ENCODE assay signal across 9 cellular contexts in the genomic region with DNA sequence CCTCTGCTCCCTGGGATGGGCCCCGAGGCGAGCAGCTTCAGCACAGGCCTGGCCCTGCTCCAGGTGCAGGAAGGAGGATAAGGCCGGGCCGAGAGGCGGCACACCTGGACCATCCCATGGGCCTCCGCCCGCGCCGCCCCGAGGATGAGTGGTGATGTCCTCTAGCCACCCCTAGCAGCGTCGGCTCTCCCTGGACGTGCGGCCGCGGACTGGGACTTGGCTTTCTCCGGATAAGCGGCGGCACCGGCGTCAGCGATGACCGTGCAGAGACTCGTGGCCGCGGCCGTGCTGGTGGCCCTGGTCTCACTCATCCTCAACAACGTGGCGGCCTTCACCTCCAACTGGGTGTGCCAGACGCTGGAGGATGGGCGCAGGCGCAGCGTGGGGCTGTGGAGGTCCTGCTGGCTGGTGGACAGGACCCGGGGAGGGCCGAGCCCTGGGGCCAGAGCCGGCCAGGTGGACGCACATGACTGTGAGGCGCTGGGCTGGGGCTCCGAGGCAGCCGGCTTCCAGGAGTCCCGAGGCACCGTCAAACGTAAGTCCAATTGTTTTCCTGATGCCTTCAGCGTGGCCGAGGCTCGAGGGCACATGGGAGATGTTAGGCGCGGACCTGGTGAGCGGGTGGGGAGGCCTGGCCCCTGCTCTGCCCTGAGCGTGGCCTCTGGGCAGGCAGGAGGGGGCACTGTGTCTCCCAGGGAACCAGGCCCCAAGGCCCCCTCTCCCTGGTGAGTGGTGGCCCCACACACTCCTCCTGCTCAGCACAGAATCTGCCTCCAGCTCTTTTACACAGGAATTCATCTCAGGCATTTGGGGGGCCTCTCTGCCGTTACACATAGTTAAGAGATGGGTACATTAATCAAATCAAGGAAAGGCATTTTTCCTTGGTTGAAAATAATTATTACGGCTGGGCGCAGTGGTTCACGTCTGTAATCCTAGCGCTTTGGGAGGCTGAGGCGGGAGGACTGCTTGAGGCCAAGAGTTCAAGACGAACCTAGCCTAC. TPM values are rescaled to one million over a fixed set of nuclear protein-coding genes. Genes with fewer than 3 reads are reported as not detected.
DNase-seq lines count a peak whose midpoint lies in the region; ATAC-seq and TF ChIP-seq lines count a peak whose summit lies in the region.
"Had no signal": no experiment of that assay in that cellular context is flagged by ENCODE, and none has a peak within 500 bp of the region (broad histone marks: within the 10 kb centered on the region; RNA-seq: fewer than 3 reads in every experiment).

No MANE protein-coding gene starts in this region.

- peak overlapping the region; percentile 83 for H3K4me3 ChIP-seq in left ventricle myocardium inferior
- peak overlapping the region; percentile 10 for H3K4me3 ChIP-seq in smooth muscle cell
- no peak overlapping the region for H3K4me3 ChIP-seq in MM.1S (ENCODE audit: low read length)

- H4K20me1 ChIP-seq in smooth muscle cell (ENCODE audit: low read depth) = no peaks in the 10 kb centered on the region
- H4K20me1 ChIP-seq in MM.1S (ENCODE audit: insufficient read depth, low read length) = no peaks in the 10 kb centered on the region

- H3K9me3 ChIP-seq in left ventricle myocardium inferior (replicated peaks) = no peaks in the 10 kb centered on the region
- H3K9me3 ChIP-seq in smooth muscle cell (replicated peaks; ENCODE audit: low read depth) = no peaks in the 10 kb centered on the region
- H3K9me3 ChIP-seq in MM.1S (replicated peaks; ENCODE audit: insufficient read depth, low read length) = no peaks in the 10 kb centered on the region

- H3F3A ChIP-seq in smooth muscle cell (ENCODE audit: low read depth) (peaks cover 4% of the 10 kb centered on the region), MM.1S (ENCODE audit: insufficient read depth, low read length) (no peaks in the 10 kb centered on the region)

- TF ChIP-seq CTCF in left ventricle myocardium inferior (IDR thresholded peaks at IDR 0.05; ENCODE audit: borderline replicate concordance) = no peak
- TF ChIP-seq CTCF in smooth muscle cell (IDR thresholded peaks at IDR 0.05; ENCODE audit: borderline replicate concordance, insufficient read depth, poor library complexity, severe bottlenecking) = no peak
- no peak for TF ChIP-seq CTCF in MM.1S (IDR thresholded peaks at IDR 0.05; ENCODE audit: low read length)
- TF ChIP-seq CTCF in progenitor cell of endocrine pancreas (IDR thresholded peaks at IDR 0.05; ENCODE audit: unreplicated experiment) = no peak

- H3K27me3 ChIP-seq in left ventricle myocardium inferior (ENCODE audit: low read depth) (no peaks in the 10 kb centered on the region), smooth muscle cell (ENCODE audit: low read depth) (no peaks in the 10 kb centered on the region), MM.1S (replicated peaks; ENCODE audit: insufficient read depth, low read length) (peaks cover 86% of the 10 kb centered on the region)

- H3K9ac ChIP-seq in smooth muscle cell (ENCODE audit: low read depth) = no peak overlapping the region
- H3K9ac ChIP-seq in MM.1S (ENCODE audit: low read length) = no peak overlapping the region

- H3K4me2 ChIP-seq in smooth muscle cell (peak overlapping the region; percentile 14), MM.1S (ENCODE audit: low read depth, low read length) (no peak overlapping the region)

- H3K27ac ChIP-seq in left ventricle myocardium inferior (replicated peaks) (peak overlapping the region; percentile 98), smooth muscle cell (ENCODE audit: low read depth) (peak overlapping the region; percentile 34), MM.1S (ENCODE audit: low read length) (no peak overlapping the region)

- no peaks in the 10 kb centered on the region for H3K27me3 Mint-ChIP-seq in activated T-cell treated with anti-CD3 and anti-CD28 coated beads, Interleukin-2, amount 50 U/mL, for 4 hours (ENCODE audit: low read depth)
- no peaks in the 10 kb centered on the region for H3K27me3 Mint-ChIP-seq in progenitor cell of endocrine pancreas

- ATAC-seq in activated T-cell treated with anti-CD3 and anti-CD28 coated beads, Interleukin-2, amount 50 U/mL, for 4 hours = peak; percentile 27 to 31

- H3K4me1 ChIP-seq in left ventricle myocardium inferior (peaks cover 96% of the 10 kb centered on the region), smooth muscle cell (ENCODE audit: low read depth) (no peaks in the 10 kb centered on the region), MM.1S (ENCODE audit: low read length) (no peaks in the 10 kb centered on the region)

- H3K27ac Mint-ChIP-seq in progenitor cell of endocrine pancreas = no peak overlapping the region

- H3K79me2 ChIP-seq in smooth muscle cell (ENCODE audit: low read depth) (peaks cover 22% of the 10 kb centered on the region), MM.1S (ENCODE audit: low read length) (no peaks in the 10 kb centered on the region)

- H3K4me1 Mint-ChIP-seq in activated T-cell treated with anti-CD3 and anti-CD28 coated beads, Interleukin-2, amount 50 U/mL, for 4 hours (ENCODE audit: low read depth) = peaks cover 50% of the 10 kb centered on the region
- no peaks in the 10 kb centered on the region for H3K4me1 Mint-ChIP-seq in progenitor cell of endocrine pancreas (ENCODE audit: low read depth)

- intact Hi-C loops in left ventricle myocardium inferior (cut with micrococcal nuclease) = no loop called here

- H2AFZ ChIP-seq in smooth muscle cell (ENCODE audit: low read depth) (no peak overlapping the region), MM.1S (ENCODE audit: low read length) (no peak overlapping the region)

- peaks cover 39% of the 10 kb centered on the region for H3K36me3 ChIP-seq in left ventricle myocardium inferior
- H3K36me3 ChIP-seq in smooth muscle cell (ENCODE audit: low read depth) = no peaks in the 10 kb centered on the region
- no peaks in the 10 kb centered on the region for H3K36me3 ChIP-seq in MM.1S (replicated peaks; ENCODE audit: insufficient read depth, low read length)

- H3K4me3 Mint-ChIP-seq in activated T-cell treated with anti-CD3 and anti-CD28 coated beads, Interleukin-2, amount 50 U/mL, for 4 hours = peak overlapping the region; percentile 98
- no peak overlapping the region for H3K4me3 Mint-ChIP-seq in progenitor cell of endocrine pancreas (ENCODE audit: low read depth)

- peaks cover 20% of the 10 kb centered on the region for H3K36me3 Mint-ChIP-seq in activated T-cell treated with anti-CD3 and anti-CD28 coated beads, Interleukin-2, amount 50 U/mL, for 4 hours (ENCODE audit: insufficient read depth)
- no peaks in the 10 kb centered on the region for H3K36me3 Mint-ChIP-seq in progenitor cell of endocrine pancreas (ENCODE audit: insufficient read depth)

- no peaks in the 10 kb centered on the region for H3K9me3 Mint-ChIP-seq in activated T-cell treated with anti-CD3 and anti-CD28 coated beads, Interleukin-2, amount 50 U/mL, for 4 hours
- no peaks in the 10 kb centered on the region for H3K9me3 Mint-ChIP-seq in progenitor cell of endocrine pancreas (ENCODE audit: low read depth)

- DNase-seq in ELR (ENCODE audit: low read depth) = peak; percentile 55
- DNase-seq in activated T-cell treated with anti-CD3 and anti-CD28 coated beads, Interleukin-2, amount 50 U/mL, for 4 hours = no peak
- DNase-seq in left ventricle myocardium inferior = no peak
- no peak for DNase-seq in smooth muscle cell (lab: John Stamatoyannopoulos, UW; ENCODE audit: unreplicated experiment)
- no peak for DNase-seq in MM.1S
- no peak for DNase-seq in progenitor cell of endocrine pancreas (ENCODE audit: low spot score, unreplicated experiment)
- DNase-seq in NCI-H2081 (lab: John Stamatoyannopoulos, UW) = no peak
- DNase-seq in NCI-H2029 treated with DMSO at 0.1 percent for 48 hours (lab: John Stamatoyannopoulos, UW) = no peak

- WGBS in smooth muscle cell (ENCODE audit: low lambda C conversion rate) = 96% methylated on average over 54 of the region's 57 CpGs

- H3K9me2 ChIP-seq in MM.1S (replicated peaks; ENCODE audit: insufficient read depth, low read length) = no peaks in the 10 kb centered on the region

RNA-seq across cellular contexts. Expression of a gene that starts 0.9 kb away (rescaled TPM):
- total RNA-seq in activated T-cell treated with anti-CD3 and anti-CD28 coated beads, Interleukin-2, amount 50 U/mL, for 4 hours = 10 to 100 TPM; 11.7 to 16.7 (median 16.2) TPM
- 27.1 TPM for total RNA-seq in left ventricle myocardium inferior
- total RNA-seq in smooth muscle cell = 0.31 and 0.90 TPM in 2 replicates
- 3.0 and 4.2 TPM in 2 replicates for polyA plus RNA-seq in smooth muscle cell
- total RNA-seq in progenitor cell of endocrine pancreas = not detected in 2 replicates

RNA-seq across cellular contexts. Expression of a gene that starts 41.2 kb away (rescaled TPM):
- total RNA-seq in activated T-cell treated with anti-CD3 and anti-CD28 coated beads, Interleukin-2, amount 50 U/mL, for 4 hours = 100 to 1,000 TPM; 103 to 131 (median 121) TPM
- total RNA-seq in left ventricle myocardium inferior (17.7 TPM), smooth muscle cell (4.8 and 6.5 TPM in 2 replicates), progenitor cell of endocrine pancreas (73.4 and 77.2 TPM in 2 replicates)
- polyA plus RNA-seq in smooth muscle cell = 22.9 and 25.1 TPM in 2 replicates

RNA-seq across cellular contexts. Expression of a gene that starts 45.6 kb away (rescaled TPM):
- under 1 TPM in 1 of 3 donors, not detected in 2; 0.28 TPM for total RNA-seq in activated T-cell treated with anti-CD3 and anti-CD28 coated beads, Interleukin-2, amount 50 U/mL, for 4 hours
- not detected for total RNA-seq in left ventricle myocardium inferior
- total RNA-seq in smooth muscle cell = not detected in 2 replicates
- not detected in 2 replicates for polyA plus RNA-seq in smooth muscle cell
- total RNA-seq in progenitor cell of endocrine pancreas = not detected in 2 replicates
- total RNA-seq: temporal lobe had no signal

RNA-seq across cellular contexts. Expression of a gene that starts 59.5 kb away (rescaled TPM):
- total RNA-seq in activated T-cell treated with anti-CD3 and anti-CD28 coated beads, Interleukin-2, amount 50 U/mL, for 4 hours = 10 to 100 TPM; 54.2 to 60.7 (median 54.7) TPM
- total RNA-seq in left ventricle myocardium inferior (45.3 TPM), smooth muscle cell (15.6 and 25.9 TPM in 2 replicates), progenitor cell of endocrine pancreas (85.3 and 89.4 TPM in 2 replicates)
- 45.2 and 59.9 TPM in 2 replicates for polyA plus RNA-seq in smooth muscle cell
